Comparison of ENCODE assay signal across 8 cellular contexts in the genomic region with DNA sequence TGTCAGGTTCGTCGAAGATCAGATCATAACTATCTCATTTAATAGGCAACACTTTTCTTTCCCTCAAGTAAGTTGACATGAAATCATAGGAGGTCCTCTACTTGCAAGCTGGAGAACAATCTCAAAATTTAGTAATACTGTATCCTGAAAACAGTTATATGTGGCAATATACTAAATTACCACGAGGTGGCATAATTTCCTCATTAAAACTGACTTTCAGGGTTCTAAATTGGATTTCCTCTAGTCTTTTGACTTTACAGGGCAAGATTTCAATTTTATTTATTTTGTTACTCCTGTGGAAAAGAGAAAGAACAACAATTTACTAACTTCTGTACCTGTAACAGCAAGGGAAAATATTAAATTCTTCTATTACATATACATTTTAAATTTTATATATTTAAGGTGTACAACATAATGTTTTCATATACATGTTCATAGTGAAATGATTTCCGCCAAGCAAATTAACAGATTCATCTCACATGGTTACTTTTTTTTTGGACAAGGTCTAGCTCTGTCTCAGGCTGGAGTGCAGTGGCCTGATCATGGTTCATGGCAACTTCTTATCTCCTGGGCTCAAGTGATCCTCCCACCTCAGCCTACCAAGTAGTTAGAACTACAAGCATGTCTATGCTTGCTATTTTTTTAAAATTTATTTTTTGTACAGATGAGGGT. TPM values are rescaled to one million over a fixed set of nuclear protein-coding genes. Genes with fewer than 3 reads are reported as not detected.
DNase-seq lines count a peak whose midpoint lies in the region; ATAC-seq and TF ChIP-seq lines count a peak whose summit lies in the region.

No MANE protein-coding gene starts in this region.

- H3K4me3 Mint-ChIP-seq in activated CD4-positive, alpha-beta T cell treated with anti-CD3 and anti-CD28 coated beads, Interleukin-2, amount 10 ng/mL, durations not matched to agents 7 days and 5 days: no peak overlapping the region
- H3K4me3 Mint-ChIP-seq in activated naive CD4-positive, alpha-beta T cell treated with anti-CD3 and anti-CD28 coated beads, Interleukin-2, amount 10 ng/mL, durations not matched to agents 7 days and 5 days: no peak overlapping the region

- no peak overlapping the region for H3K27ac Mint-ChIP-seq in activated CD4-positive, alpha-beta T cell treated with anti-CD3 and anti-CD28 coated beads, Interleukin-2, amount 10 ng/mL, durations not matched to agents 7 days and 5 days
- H3K27ac Mint-ChIP-seq in activated naive CD4-positive, alpha-beta T cell treated with anti-CD3 and anti-CD28 coated beads, Interleukin-2, amount 10 ng/mL, durations not matched to agents 7 days and 5 days: no peak overlapping the region

- no peak for ATAC-seq in GM18873 (IDR thresholded peaks at IDR 0.05; ENCODE audit: low FRiP score, unreplicated experiment)

- peaks cover 2% of the 10 kb centered on the region for H3K4me1 Mint-ChIP-seq in activated CD4-positive, alpha-beta T cell treated with anti-CD3 and anti-CD28 coated beads, Interleukin-2, amount 10 ng/mL, durations not matched to agents 7 days and 5 days
- peaks cover 2% of the 10 kb centered on the region for H3K4me1 Mint-ChIP-seq in activated naive CD4-positive, alpha-beta T cell treated with anti-CD3 and anti-CD28 coated beads, Interleukin-2, amount 10 ng/mL, durations not matched to agents 7 days and 5 days

- H3K27me3 Mint-ChIP-seq in activated CD4-positive, alpha-beta T cell treated with anti-CD3 and anti-CD28 coated beads, Interleukin-2, amount 10 ng/mL, durations not matched to agents 7 days and 5 days: peaks cover 7% of the 10 kb centered on the region
- no peaks in the 10 kb centered on the region for H3K27me3 Mint-ChIP-seq in activated naive CD4-positive, alpha-beta T cell treated with anti-CD3 and anti-CD28 coated beads, Interleukin-2, amount 10 ng/mL, durations not matched to agents 7 days and 5 days

- H3K9me3 Mint-ChIP-seq in activated CD4-positive, alpha-beta T cell treated with anti-CD3 and anti-CD28 coated beads, Interleukin-2, amount 10 ng/mL, durations not matched to agents 7 days and 5 days: peaks cover 6% of the 10 kb centered on the region
- H3K9me3 Mint-ChIP-seq in activated naive CD4-positive, alpha-beta T cell treated with anti-CD3 and anti-CD28 coated beads, Interleukin-2, amount 10 ng/mL, durations not matched to agents 7 days and 5 days: no peaks in the 10 kb centered on the region

- CTCF ChIA-PET in activated CD4-positive, alpha-beta T cell treated with anti-CD3 and anti-CD28 coated beads, Interleukin-2, amount 10 ng/mL, durations not matched to agents 7 days and 5 days (lab: Charles Lee): interaction anchor here (0.6 kb wide), 1 partner anchor 193 kb away, joined by 4 read pairs; no protein-coding TSS in a partner anchor
- CTCF ChIA-PET in activated naive CD4-positive, alpha-beta T cell treated with anti-CD3 and anti-CD28 coated beads, Interleukin-2, amount 10 ng/mL, durations not matched to agents 7 days and 5 days (lab: Charles Lee): interaction anchor here (1.4 kb wide), 1 partner anchor 613 kb away, joined by 3 read pairs; no protein-coding TSS in a partner anchor

- no peak overlapping the region for H3K4me3 ChIP-seq in WERI-Rb-1 (ENCODE audit: low read depth, low read length)

- H3K9me3 ChIP-seq in WERI-Rb-1 (ENCODE audit: severe bottlenecking): peaks cover 3% of the 10 kb centered on the region

- 0 out of 2 replicates have a peak, but pooled peaks have one; percentile 8 for TF ChIP-seq CTCF in WERI-Rb-1 (IDR thresholded peaks at IDR 0.05; ENCODE audit: low read depth, low read length)

- no peaks in the 10 kb centered on the region for H3K27me3 ChIP-seq in WERI-Rb-1 (ENCODE audit: insufficient read depth, low read depth, severe bottlenecking)

- H3K36me3 ChIP-seq in WERI-Rb-1: no peaks in the 10 kb centered on the region

- H3K27ac ChIP-seq in WERI-Rb-1: no peak overlapping the region

- POLR2A ChIA-PET in activated CD4-positive, alpha-beta T cell treated with anti-CD3 and anti-CD28 coated beads, Interleukin-2, amount 10 ng/mL, durations not matched to agents 7 days and 5 days (lab: Charles Lee): no interaction called here

- DNase-seq in NCI-H82 (lab: John Stamatoyannopoulos, UW) (peak; percentile 66), NCI-H82 treated with DMSO at 0.1 percent for 48 hours (lab: John Stamatoyannopoulos, UW; ENCODE audit: unreplicated experiment) (no peak), LHCN-M2 (ENCODE audit: low read depth) (peak; percentile 29), WERI-Rb-1 (no peak), kidney glomerular epithelial cell (lab: John Stamatoyannopoulos, UW) (peak; percentile 32)
- no peak for DNase-seq in activated CD4-positive, alpha-beta T cell treated with anti-CD3 and anti-CD28 coated beads, Interleukin-2, amount 10 ng/mL, durations not matched to agents 7 days and 5 days
- no peak for DNase-seq in activated naive CD4-positive, alpha-beta T cell treated with anti-CD3 and anti-CD28 coated beads, Interleukin-2, amount 10 ng/mL, durations not matched to agents 7 days and 5 days

- H3K36me3 Mint-ChIP-seq in activated CD4-positive, alpha-beta T cell treated with anti-CD3 and anti-CD28 coated beads, Interleukin-2, amount 10 ng/mL, durations not matched to agents 7 days and 5 days (ENCODE audit: low read depth): no peaks in the 10 kb centered on the region
- no peaks in the 10 kb centered on the region for H3K36me3 Mint-ChIP-seq in activated naive CD4-positive, alpha-beta T cell treated with anti-CD3 and anti-CD28 coated beads, Interleukin-2, amount 10 ng/mL, durations not matched to agents 7 days and 5 days

RNA-seq across cellular contexts. Expression of a gene that starts 53.4 kb away (rescaled TPM):
- not detected in 2 replicates for total RNA-seq in LHCN-M2 (2014; rRNA removed)
- not detected for polyA plus RNA-seq in LHCN-M2 (2012)
- not detected for total RNA-seq in activated CD4-positive, alpha-beta T cell treated with anti-CD3 and anti-CD28 coated beads, Interleukin-2, amount 10 ng/mL, durations not matched to agents 7 days and 5 days

Comparison
In these comparisons a context has a peak if more than half of its experiments do, and no peak if none do; other contexts are left out.
1. DNase-seq: peak in NCI-H82 (single experiment), LHCN-M2 (single experiment) and kidney glomerular epithelial cell (single experiment); none in NCI-H82 treated with DMSO at 0.1 percent for 48 hours (single experiment), WERI-Rb-1 (single experiment), activated CD4-positive, alpha-beta T cell treated with anti-CD3 and anti-CD28 coated beads, Interleukin-2, amount 10 ng/mL, durations not matched to agents 7 days and 5 days (single experiment) and activated naive CD4-positive, alpha-beta T cell treated with anti-CD3 and anti-CD28 coated beads, Interleukin-2, amount 10 ng/mL, durations not matched to agents 7 days and 5 days (single experiment).